Comparison of ENCODE assay signal across 10 cellular contexts in genomic region chr4:24557036-24558022, GRCh38. TPM values are rescaled to one million over a fixed set of nuclear protein-coding genes. Genes with fewer than 3 reads are reported as not detected.
A peak's percentile ranks its signal among the peaks of the same experiment; 100 is the strongest.
DNase-seq lines count a peak whose midpoint lies in the region; ATAC-seq and TF ChIP-seq lines count a peak whose summit lies in the region.
"Had no signal": no experiment of that assay in that cellular context is flagged by ENCODE, and none has a peak within 500 bp of the region (broad histone marks: within the 10 kb centered on the region; RNA-seq: fewer than 3 reads in every experiment).

No MANE protein-coding gene starts in this region.

- H3K4me3 Mint-ChIP-seq in activated naive CD8-positive, alpha-beta T cell = peak overlapping the region; percentile 67

- H3K36me3 Mint-ChIP-seq in activated naive CD8-positive, alpha-beta T cell = peaks cover 21% of the 10 kb centered on the region

- ATAC-seq in HG03108 (IDR thresholded peaks at IDR 0.05; ENCODE audit: unreplicated experiment) (peak; percentile 43), left colon (peak; percentile 79), GM18505 (IDR thresholded peaks at IDR 0.05; ENCODE audit: unreplicated experiment) (no peak)
- ATAC-seq: activated CD4-positive, CD25-positive, alpha-beta regulatory T cell treated with anti-CD3 and anti-CD28 coated beads, Interleukin-2, amount 50 U/mL, for 24 hours had no signal

- no peaks in the 10 kb centered on the region for H3K27me3 Mint-ChIP-seq in activated naive CD8-positive, alpha-beta T cell

- peak overlapping the region; percentile 23 for H3K27ac Mint-ChIP-seq in activated naive CD8-positive, alpha-beta T cell

- intact Hi-C loops in left colon (cut with DNase I, micrococcal nuclease) = no loop called here

- H3K9me3 Mint-ChIP-seq in activated naive CD8-positive, alpha-beta T cell (ENCODE audit: low read depth) = peaks cover 7% of the 10 kb centered on the region

- peak; percentile 16 for DNase-seq in COLO829 (ENCODE audit: low spot score)
- DNase-seq in left colon = no peak
- no peak for DNase-seq in NCI-H2081 treated with DMSO at 0.1 percent for 48 hours (lab: John Stamatoyannopoulos, UW)
- no peak for DNase-seq in NCI-H774 (lab: John Stamatoyannopoulos, UW)
- DNase-seq in NCI-H2196 (lab: John Stamatoyannopoulos, UW; ENCODE audit: unreplicated experiment) = no peak
- DNase-seq: NCI-H1930 had no signal

- TF ChIP-seq POLR2A in GM18505 (IDR thresholded peaks at IDR 0.05; ENCODE audit: borderline replicate concordance, extremely low read depth, insufficient read depth, insufficient read length) = no peak

- peaks cover 76% of the 10 kb centered on the region for H3K4me1 Mint-ChIP-seq in activated naive CD8-positive, alpha-beta T cell (ENCODE audit: low read depth)

RNA-seq across cellular contexts. Expression of gene DHX15, which starts 27.0 kb away (rescaled TPM):
- total RNA-seq in left colon = 100 to 1,000 TPM; 114 to 124 TPM
